In the genomic region with DNA sequence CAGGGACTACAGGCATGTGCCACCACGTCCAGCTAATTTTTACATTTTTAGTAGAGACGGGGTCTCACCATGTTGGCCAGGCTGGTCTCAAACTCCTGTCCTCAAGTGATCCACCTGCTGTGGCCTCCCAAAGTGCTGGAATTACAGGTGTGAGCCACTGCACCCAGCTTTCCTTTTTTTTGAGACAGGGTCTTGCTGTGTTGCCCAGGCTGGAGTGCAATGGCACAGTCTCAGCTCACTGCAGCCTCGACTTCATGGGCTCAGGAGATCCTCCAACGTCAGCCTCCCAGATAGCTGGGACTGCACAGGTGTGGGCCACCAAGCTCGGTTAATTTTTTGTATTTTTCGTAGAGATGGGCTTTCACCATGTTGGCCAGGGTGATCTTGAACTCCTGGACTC, we compare ENCODE assay signal across 1 cellular context. TPM values are rescaled to one million over a fixed set of nuclear protein-coding genes. Genes with fewer than 3 reads are reported as not detected.
"Had no signal": no experiment of that assay in that cellular context is flagged by ENCODE, and none has a peak within 500 bp of the region (broad histone marks: within the 10 kb centered on the region; RNA-seq: fewer than 3 reads in every experiment).

No MANE protein-coding gene starts in this region.

RNA-seq across cellular contexts. Expression of a gene that starts 18.0 kb away (rescaled TPM):
- polyA plus RNA-seq: immature natural killer cell had no signal

RNA-seq across cellular contexts. Expression of a gene that starts 54.1 kb away (rescaled TPM):
- polyA plus RNA-seq: immature natural killer cell had no signal
